Comparison of ENCODE assay signal across 16 cellular contexts in the genomic region with DNA sequence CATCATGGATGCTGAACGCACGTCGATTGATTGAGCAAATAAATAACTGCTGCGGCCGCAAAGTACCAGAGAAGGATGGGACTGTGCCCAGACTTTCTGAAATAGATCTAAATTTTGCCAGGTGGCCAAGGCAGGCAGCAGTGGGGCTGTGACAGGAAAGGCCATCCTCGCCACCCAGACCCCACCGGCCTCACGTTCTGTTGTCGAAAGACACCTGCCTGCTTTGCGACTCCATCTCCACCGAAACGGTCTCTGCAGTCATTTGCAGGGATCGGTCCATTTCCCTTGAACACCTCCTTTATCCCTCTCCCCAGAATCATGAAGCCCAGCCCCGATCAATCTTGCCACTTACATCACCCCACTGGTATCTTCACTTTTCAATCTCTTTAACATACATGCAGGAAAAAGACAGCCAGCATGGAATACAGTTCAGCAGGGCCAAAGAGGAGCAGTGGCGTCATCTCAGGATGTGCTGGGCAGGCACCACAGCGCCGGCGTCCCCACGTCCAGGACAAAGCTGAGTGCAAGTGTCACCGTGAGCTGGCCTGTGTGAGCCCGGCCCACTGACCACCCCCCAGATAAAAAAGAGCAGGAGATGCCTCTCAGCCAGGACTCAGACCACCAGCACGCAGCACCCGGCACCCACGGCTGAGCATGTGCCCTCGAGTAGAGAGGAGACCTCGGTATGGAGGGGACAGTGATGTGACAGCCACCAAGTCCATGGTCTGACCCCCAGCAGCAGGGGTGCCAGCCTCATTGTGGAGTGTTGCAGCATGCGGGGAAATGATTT.
"Had no signal": no experiment of that assay in that cellular context is flagged by ENCODE, and none has a peak within 500 bp of the region (broad histone marks: within the 10 kb centered on the region; RNA-seq: fewer than 3 reads in every experiment).

No MANE protein-coding gene starts in this region.

- ATAC-seq: esophagus mucosa; left lobe of liver; naive thymus-derived CD8-positive, alpha-beta T cell; right cardiac atrium; SK-N-SH treated with all-trans-retinoic acid at 6 μM for 48 hours had no signal

- H3K36me3 ChIP-seq: adrenal gland, neutrophil had no signal

- H3K4me1 Mint-ChIP-seq: memory B cell; naive thymus-derived CD8-positive, alpha-beta T cell had no signal

- H3K36me3 Mint-ChIP-seq: activated CD4-positive, alpha-beta memory T cell treated with anti-CD3 and anti-CD28 coated beads for 36 hours; memory B cell; naive thymus-derived CD8-positive, alpha-beta T cell had no signal

- H3K4me1 ChIP-seq: adrenal gland, testis had no signal

- H3K9me3 ChIP-seq: adrenal gland, neutrophil, testis had no signal

- DNase-seq: activated CD4-positive, alpha-beta memory T cell treated with anti-CD3 and anti-CD28 coated beads for 36 hours; activated naive CD4-positive, alpha-beta T cell treated with anti-CD3 and anti-CD28 coated beads, Interleukin-2, amount 50 U/mL, for 16 hours; islet precursor cell; right cardiac atrium; T-helper 1 cell; T1000 had no signal

- H3K27ac ChIP-seq: adrenal gland, dorsolateral prefrontal cortex, neutrophil, testis had no signal

- H3K27ac Mint-ChIP-seq: activated CD4-positive, alpha-beta memory T cell treated with anti-CD3 and anti-CD28 coated beads for 36 hours; memory B cell; naive thymus-derived CD8-positive, alpha-beta T cell; stimulated activated naive CD8-positive, alpha-beta T cell treated with anti-CD3 and anti-CD28 coated beads, Interleukin-15, Interleukin-2, amounts not matched to agents 100 ng/mL and 50 ng/mL, for 24 hours had no signal

- H3K9me3 Mint-ChIP-seq: activated CD4-positive, alpha-beta memory T cell treated with anti-CD3 and anti-CD28 coated beads for 36 hours; memory B cell; naive thymus-derived CD8-positive, alpha-beta T cell; stimulated activated naive CD8-positive, alpha-beta T cell treated with anti-CD3 and anti-CD28 coated beads, Interleukin-15, Interleukin-2, amounts not matched to agents 100 ng/mL and 50 ng/mL, for 24 hours had no signal

- H3K4me3 ChIP-seq: adrenal gland, dorsolateral prefrontal cortex, testis had no signal

- H3K27me3 Mint-ChIP-seq: stimulated activated naive CD8-positive, alpha-beta T cell treated with anti-CD3 and anti-CD28 coated beads, Interleukin-15, Interleukin-2, amounts not matched to agents 100 ng/mL and 50 ng/mL, for 24 hours had no signal

- H3K4me3 Mint-ChIP-seq: activated CD4-positive, alpha-beta memory T cell treated with anti-CD3 and anti-CD28 coated beads for 36 hours; memory B cell; naive thymus-derived CD8-positive, alpha-beta T cell; stimulated activated naive CD8-positive, alpha-beta T cell treated with anti-CD3 and anti-CD28 coated beads, Interleukin-15, Interleukin-2, amounts not matched to agents 100 ng/mL and 50 ng/mL, for 24 hours had no signal

- H3K27me3 ChIP-seq: neutrophil, testis had no signal
